In the genomic region with DNA sequence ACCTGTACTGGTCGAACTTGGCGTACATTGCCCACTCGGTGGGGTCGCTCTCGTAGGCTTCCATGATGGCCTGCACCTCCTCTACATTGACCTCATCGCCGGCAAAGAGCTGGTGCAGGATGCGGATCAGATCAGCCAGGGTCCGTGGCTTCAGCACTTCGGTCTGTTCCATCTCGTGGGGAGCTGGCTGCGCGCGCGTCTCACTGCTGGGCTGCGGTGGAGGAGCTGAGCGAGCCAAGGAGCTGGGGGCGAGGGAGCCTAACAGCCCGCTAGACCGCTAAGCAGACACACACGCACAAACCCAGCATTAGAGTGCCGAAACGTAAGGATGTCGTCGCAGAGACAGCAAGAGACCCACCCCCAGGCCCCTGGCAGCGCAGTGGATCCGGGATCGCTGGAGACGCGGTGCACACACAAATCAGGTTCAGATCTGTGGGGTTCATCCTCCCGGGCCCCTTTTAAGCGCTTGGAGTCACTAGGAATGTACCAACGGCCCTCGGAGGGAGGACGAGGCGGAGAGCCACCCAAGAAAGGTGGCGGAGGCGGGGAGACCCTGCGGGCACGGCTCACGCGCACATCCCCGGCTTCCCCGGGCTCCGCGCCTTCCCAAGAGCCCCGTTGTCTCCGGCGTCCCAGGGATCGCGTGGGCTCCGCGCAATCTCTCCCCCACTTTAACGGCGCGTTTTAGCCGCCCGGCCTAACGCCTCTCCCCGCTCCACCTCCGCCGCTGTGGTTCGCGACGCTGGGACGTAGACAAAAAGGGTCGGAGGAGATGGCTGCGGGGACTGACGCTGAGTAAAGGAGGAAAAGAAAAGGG, we compare ENCODE assay signal across 1 cellular context.
A peak's percentile ranks its signal among the peaks of the same experiment; 100 is the strongest.
TF ChIP-seq lines count a peak whose summit lies in the region.

Gene CDO1, minus strand, starts transcription at position 434 of the 817 bp plus-strand sequence. Its CDS starts 262 bp downstream, at position 172.

TF ChIP-seq in HEK293, 187 proteins besides CTCF, POLR2A, EP300 and RAD21 (continued from another document and continues in another):
- TF ChIP-seq ZNF404 (tag by site-specific recombination; IDR thresholded peaks at IDR 0.05) (no peak), ZNF266 (tag by site-specific recombination; IDR thresholded peaks at IDR 0.05; ENCODE audit: low read depth) (no peak), PRDM2 (tag by site-specific recombination; IDR thresholded peaks at IDR 0.05; ENCODE audit: borderline replicate concordance) (no peak; the same call in 1 of the 2 replicates), ZNF184 (tag by site-specific recombination; IDR thresholded peaks at IDR 0.05) (no peak), GLI4 (tag by site-specific recombination; IDR thresholded peaks at IDR 0.05) (0 out of 2 replicates have a peak, but pooled peaks have one; percentile 7), ZNF561 (tag by site-specific recombination; IDR thresholded peaks at IDR 0.05; ENCODE audit: borderline replicate concordance) (peak; percentile 63; the same call in 1 of the 2 replicates), ZNF580 (tag by site-specific recombination; IDR thresholded peaks at IDR 0.05) (no peak), ZXDB (tag by site-specific recombination; IDR thresholded peaks at IDR 0.05) (peak; percentile 88), ZNF175 (tag by site-specific recombination; IDR thresholded peaks at IDR 0.05) (no peak), ZNF530 (tag by site-specific recombination; IDR thresholded peaks at IDR 0.05; ENCODE audit: low read depth) (no peak), SETDB1 (IDR thresholded peaks at IDR 0.05; ENCODE audit: insufficient read length, low read length) (no peak), ZBTB7A (tag by site-specific recombination; IDR thresholded peaks at IDR 0.05; ENCODE audit: low read depth) (no peak), ZNF138 (tag by site-specific recombination; IDR thresholded peaks at IDR 0.05; ENCODE audit: borderline replicate concordance) (no peak), ZNF121 (tag by site-specific recombination; IDR thresholded peaks at IDR 0.05) (no peak), ZBTB17 (tag by site-specific recombination; IDR thresholded peaks at IDR 0.05) (peak; percentile 94), MYNN (tag by site-specific recombination; IDR thresholded peaks at IDR 0.05; ENCODE audit: borderline replicate concordance) (no peak), ZNF157 (tag by site-specific recombination; IDR thresholded peaks at IDR 0.05) (no peak), ZNF423 (tag by site-specific recombination; IDR thresholded peaks at IDR 0.05) (no peak), ZNF248 (tag by site-specific recombination; IDR thresholded peaks at IDR 0.05) (no peak), ZSCAN30 (tag by site-specific recombination; IDR thresholded peaks at IDR 0.05) (peak; percentile 53; the same call in 1 of the 2 replicates), ZNF10 (tag by site-specific recombination; IDR thresholded peaks at IDR 0.05) (no peak), ZNF529 (tag by site-specific recombination; IDR thresholded peaks at IDR 0.05; ENCODE audit: insufficient replicate concordance) (no peak), KLF10 (tag by site-specific recombination; IDR thresholded peaks at IDR 0.05) (no peak), ZSCAN16 (tag by site-specific recombination; IDR thresholded peaks at IDR 0.05) (no peak), ZNF488 (tag by site-specific recombination; IDR thresholded peaks at IDR 0.05) (no peak), KLF1 (tag by site-specific recombination; IDR thresholded peaks at IDR 0.05) (no peak), ZNF354C (tag by site-specific recombination; IDR thresholded peaks at IDR 0.05; ENCODE audit: borderline replicate concordance, low read depth) (no peak), ZNF830 (tag by site-specific recombination; IDR thresholded peaks at IDR 0.05; ENCODE audit: low read depth) (no peak), EGR2 (tag by site-specific recombination; IDR thresholded peaks at IDR 0.05; ENCODE audit: low read depth) (peak; percentile 90), KLF16 (tag by site-specific recombination; IDR thresholded peaks at IDR 0.05) (peak; percentile 57; the same call in 1 of the 2 replicates), KLF9 (tag by site-specific recombination; IDR thresholded peaks at IDR 0.05; ENCODE audit: low read depth) (peak; percentile 21; the same call in 1 of the 2 replicates), GLIS2 (tag by site-specific recombination; IDR thresholded peaks at IDR 0.05) (peak; percentile 87), IKZF3 (tag by site-specific recombination; IDR thresholded peaks at IDR 0.05) (peak; percentile 51; the same call in 1 of the 2 replicates), ZNF549 (tag by site-specific recombination; IDR thresholded peaks at IDR 0.05) (no peak), SALL2 (tag by site-specific recombination; IDR thresholded peaks at IDR 0.05; ENCODE audit: borderline replicate concordance) (no peak), ZNF571 (tag by site-specific recombination; IDR thresholded peaks at IDR 0.05) (no peak), PBX3 (CRISPR knock-in tag; IDR thresholded peaks at IDR 0.05) (no peak), ZBTB1 (tag by site-specific recombination; IDR thresholded peaks at IDR 0.05) (no peak), BCL11B (tag by site-specific recombination; IDR thresholded peaks at IDR 0.05; ENCODE audit: low read depth) (no peak), ZNF621 (tag by site-specific recombination; IDR thresholded peaks at IDR 0.05) (no peak), ZNF473 (tag by site-specific recombination; IDR thresholded peaks at IDR 0.05) (no peak), ZNF37A (tag by site-specific recombination; IDR thresholded peaks at IDR 0.05) (no peak), ZNF610 (tag by site-specific recombination; IDR thresholded peaks at IDR 0.05; ENCODE audit: borderline replicate concordance) (no peak), HOXA7 (CRISPR knock-in tag; IDR thresholded peaks at IDR 0.05; ENCODE audit: borderline replicate concordance) (no peak), FEZF1 (tag by site-specific recombination; IDR thresholded peaks at IDR 0.05) (no peak), GFI1B (tag by site-specific recombination; IDR thresholded peaks at IDR 0.05) (no peak)
- TF ChIP-seq, protein P1, sequence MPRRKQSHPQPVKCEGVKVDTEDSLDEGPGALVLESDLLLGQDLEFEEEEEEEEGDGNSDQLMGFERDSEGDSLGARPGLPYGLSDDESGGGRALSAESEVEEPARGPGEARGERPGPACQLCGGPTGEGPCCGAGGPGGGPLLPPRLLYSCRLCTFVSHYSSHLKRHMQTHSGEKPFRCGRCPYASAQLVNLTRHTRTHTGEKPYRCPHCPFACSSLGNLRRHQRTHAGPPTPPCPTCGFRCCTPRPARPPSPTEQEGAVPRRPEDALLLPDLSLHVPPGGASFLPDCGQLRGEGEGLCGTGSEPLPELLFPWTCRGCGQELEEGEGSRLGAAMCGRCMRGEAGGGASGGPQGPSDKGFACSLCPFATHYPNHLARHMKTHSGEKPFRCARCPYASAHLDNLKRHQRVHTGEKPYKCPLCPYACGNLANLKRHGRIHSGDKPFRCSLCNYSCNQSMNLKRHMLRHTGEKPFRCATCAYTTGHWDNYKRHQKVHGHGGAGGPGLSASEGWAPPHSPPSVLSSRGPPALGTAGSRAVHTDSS (tag by site-specific recombination; IDR thresholded peaks at IDR 0.05) = no peak
- TF ChIP-seq, protein P2, sequence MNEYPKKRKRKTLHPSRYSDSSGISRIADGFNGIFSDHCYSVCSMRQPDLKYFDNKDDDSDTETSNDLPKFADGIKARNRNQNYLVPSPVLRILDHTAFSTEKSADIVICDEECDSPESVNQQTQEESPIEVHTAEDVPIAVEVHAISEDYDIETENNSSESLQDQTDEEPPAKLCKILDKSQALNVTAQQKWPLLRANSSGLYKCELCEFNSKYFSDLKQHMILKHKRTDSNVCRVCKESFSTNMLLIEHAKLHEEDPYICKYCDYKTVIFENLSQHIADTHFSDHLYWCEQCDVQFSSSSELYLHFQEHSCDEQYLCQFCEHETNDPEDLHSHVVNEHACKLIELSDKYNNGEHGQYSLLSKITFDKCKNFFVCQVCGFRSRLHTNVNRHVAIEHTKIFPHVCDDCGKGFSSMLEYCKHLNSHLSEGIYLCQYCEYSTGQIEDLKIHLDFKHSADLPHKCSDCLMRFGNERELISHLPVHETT (tag by site-specific recombination; IDR thresholded peaks at IDR 0.05) = no peak; the same call in 1 of the 2 replicates
- TF ChIP-seq, protein P3, sequence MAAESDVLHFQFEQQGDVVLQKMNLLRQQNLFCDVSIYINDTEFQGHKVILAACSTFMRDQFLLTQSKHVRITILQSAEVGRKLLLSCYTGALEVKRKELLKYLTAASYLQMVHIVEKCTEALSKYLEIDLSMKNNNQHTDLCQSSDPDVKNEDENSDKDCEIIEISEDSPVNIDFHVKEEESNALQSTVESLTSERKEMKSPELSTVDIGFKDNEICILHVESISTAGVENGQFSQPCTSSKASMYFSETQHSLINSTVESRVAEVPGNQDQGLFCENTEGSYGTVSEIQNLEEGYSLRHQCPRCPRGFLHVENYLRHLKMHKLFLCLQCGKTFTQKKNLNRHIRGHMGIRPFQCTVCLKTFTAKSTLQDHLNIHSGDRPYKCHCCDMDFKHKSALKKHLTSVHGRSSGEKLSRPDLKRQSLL (tag by site-specific recombination; IDR thresholded peaks at IDR 0.05) = peak; percentile 28; the same call in 1 of the 2 replicates
- TF ChIP-seq, protein P4, sequence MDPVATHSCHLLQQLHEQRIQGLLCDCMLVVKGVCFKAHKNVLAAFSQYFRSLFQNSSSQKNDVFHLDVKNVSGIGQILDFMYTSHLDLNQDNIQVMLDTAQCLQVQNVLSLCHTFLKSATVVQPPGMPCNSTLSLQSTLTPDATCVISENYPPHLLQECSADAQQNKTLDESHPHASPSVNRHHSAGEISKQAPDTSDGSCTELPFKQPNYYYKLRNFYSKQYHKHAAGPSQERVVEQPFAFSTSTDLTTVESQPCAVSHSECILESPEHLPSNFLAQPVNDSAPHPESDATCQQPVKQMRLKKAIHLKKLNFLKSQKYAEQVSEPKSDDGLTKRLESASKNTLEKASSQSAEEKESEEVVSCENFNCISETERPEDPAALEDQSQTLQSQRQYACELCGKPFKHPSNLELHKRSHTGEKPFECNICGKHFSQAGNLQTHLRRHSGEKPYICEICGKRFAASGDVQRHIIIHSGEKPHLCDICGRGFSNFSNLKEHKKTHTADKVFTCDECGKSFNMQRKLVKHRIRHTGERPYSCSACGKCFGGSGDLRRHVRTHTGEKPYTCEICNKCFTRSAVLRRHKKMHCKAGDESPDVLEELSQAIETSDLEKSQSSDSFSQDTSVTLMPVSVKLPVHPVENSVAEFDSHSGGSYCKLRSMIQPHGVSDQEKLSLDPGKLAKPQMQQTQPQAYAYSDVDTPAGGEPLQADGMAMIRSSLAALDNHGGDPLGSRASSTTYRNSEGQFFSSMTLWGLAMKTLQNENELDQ (tag by site-specific recombination; IDR thresholded peaks at IDR 0.05; ENCODE audit: low read depth) = no peak
